In the genomic region with DNA sequence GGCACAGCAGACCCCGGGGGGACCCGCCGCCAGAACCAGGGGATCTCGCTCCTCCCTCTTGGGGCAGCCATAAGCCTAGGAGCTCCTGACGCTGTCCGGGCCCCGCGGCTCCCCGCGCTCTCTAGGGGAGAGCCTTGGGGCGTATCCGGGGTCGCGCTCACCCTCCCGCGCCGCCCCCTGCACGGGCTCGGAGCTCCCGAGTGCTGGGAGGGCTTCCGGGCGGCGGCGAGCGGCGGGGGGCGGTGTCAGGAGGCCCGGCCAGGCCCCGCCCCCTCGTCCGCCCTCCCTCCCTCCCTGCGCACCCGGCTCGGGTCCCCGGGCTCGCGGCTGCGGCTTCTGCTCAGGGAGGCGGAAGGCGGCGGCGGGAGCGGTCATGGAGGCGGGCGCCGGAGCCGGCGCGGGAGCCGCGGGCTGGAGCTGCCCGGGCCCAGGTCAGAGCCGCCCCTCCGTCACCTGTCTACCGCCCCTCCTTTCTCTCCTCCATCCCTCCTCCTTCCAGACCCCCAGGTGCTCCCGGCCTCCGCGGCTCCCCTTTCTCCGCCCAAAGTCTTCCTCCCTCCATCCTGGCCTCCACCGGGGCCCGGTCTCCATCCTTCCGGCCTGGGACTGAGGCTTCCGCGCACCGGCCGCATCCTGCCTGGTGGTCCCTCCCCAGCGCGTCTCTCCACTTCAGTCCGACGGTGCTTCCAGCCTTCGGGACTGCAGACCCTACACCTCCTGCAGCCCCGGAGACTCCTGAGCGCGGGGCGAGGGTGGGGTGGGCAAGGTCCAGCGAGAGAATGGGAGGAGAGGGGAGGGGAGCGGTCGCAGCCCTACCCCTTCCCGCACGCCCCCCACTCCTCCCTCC, we compare ENCODE assay signal across 8 cellular contexts. TPM values are rescaled to one million over a fixed set of nuclear protein-coding genes. Genes with fewer than 3 reads are reported as not detected.
DNase-seq lines count a peak whose midpoint lies in the region; ATAC-seq and TF ChIP-seq lines count a peak whose summit lies in the region.

No MANE protein-coding gene starts in this region.

- peaks cover 28% of the 10 kb centered on the region for H3K27me3 Mint-ChIP-seq in MCF 10A (ENCODE audit: insufficient read depth, unreplicated experiment)

- peak overlapping the region; percentile 49 for H3K4me3 ChIP-seq in WERI-Rb-1 (ENCODE audit: low read depth, low read length)

- H3K36me3 Mint-ChIP-seq in MCF 10A (ENCODE audit: insufficient read depth, unreplicated experiment), result no peaks in the 10 kb centered on the region

- H3K27ac ChIP-seq in WERI-Rb-1, result no peak overlapping the region

- peak overlapping the region; percentile 75 for H3K4me3 Mint-ChIP-seq in MCF 10A (ENCODE audit: unreplicated experiment)

- H3K36me3 ChIP-seq in WERI-Rb-1, result no peaks in the 10 kb centered on the region

- BruUV-seq in MCF 10A (replicated peaks; lab: Mats Ljungman, UMichigan), result no TSS peak

- H3K27me3 ChIP-seq in WERI-Rb-1 (ENCODE audit: insufficient read depth, low read depth, severe bottlenecking), result peaks cover 27% of the 10 kb centered on the region

- H3K9me3 Mint-ChIP-seq in MCF 10A (ENCODE audit: unreplicated experiment), result no peaks in the 10 kb centered on the region

- CTCF ChIA-PET in MCF 10A (lab: Yijun Ruan, JAX), result interaction anchor here (0.5 kb wide), 1 partner anchor 427 kb away, joined by 4 read pairs; no protein-coding TSS in a partner anchor

- POLR2A ChIA-PET in MCF 10A (lab: Yijun Ruan, JAX), result interaction anchor here (0.6 to 1.2 kb wide), 4 partner anchors 52 to 109 kb away, joined by 3 to 5 read pairs (median 3); a partner anchor contains a TSS

- H3K27ac Mint-ChIP-seq in MCF 10A (ENCODE audit: low read depth, unreplicated experiment), result no peak overlapping the region

- TF ChIP-seq CTCF in GM13976 (IDR thresholded peaks at IDR 0.05; ENCODE audit: borderline replicate concordance, control extremely low read depth, extremely low read depth, insufficient read depth, missing control alignments) (no peak), WERI-Rb-1 (IDR thresholded peaks at IDR 0.05; ENCODE audit: low read depth, low read length) (no peak), MCF 10A (IDR thresholded peaks at IDR 0.05; ENCODE audit: unreplicated experiment) (no peak)

- peak; percentile 72 for ATAC-seq in HG02571 (IDR thresholded peaks at IDR 0.05; ENCODE audit: unreplicated experiment)

- H3K4me1 Mint-ChIP-seq in MCF 10A (ENCODE audit: insufficient read depth, unreplicated experiment), result no peaks in the 10 kb centered on the region

- H3K9me3 ChIP-seq in WERI-Rb-1 (ENCODE audit: severe bottlenecking), result peaks cover 2% of the 10 kb centered on the region

- in situ Hi-C loops in GM13976 (cut with MboI; ENCODE audit: low sequenced_read_pairs, unreplicated experiment), result no loop called here

- intact Hi-C loops in MCF 10A (cut with micrococcal nuclease), result no loop called here

- DNase-seq in GM13976 (ENCODE audit: low spot score), result peak; percentile 94
- peak; percentile 19 for DNase-seq in NCI-H146 treated with DMSO at 0.1 percent for 48 hours (lab: John Stamatoyannopoulos, UW; ENCODE audit: unreplicated experiment)
- peak; percentile 55 for DNase-seq in WERI-Rb-1
- peak; percentile 66 for DNase-seq in MCF 10A (ENCODE audit: unreplicated experiment)
- DNase-seq in inferior parietal cortex (ENCODE audit: extremely low spot score), result peak; percentile 56
- peak; percentile 43 to 73 (median 53) for DNase-seq in stimulated activated CD4-positive, alpha-beta T cell treated with anti-CD3 and anti-CD28 coated beads, Interleukin-12 subunit alpha, Interleukin-12 subunit beta, amount 100 ng/mL, for 48 hours (ENCODE audit: low read depth in 2 of 3, low spot score in 1 of 3)
- DNase-seq in kidney glomerular epithelial cell (lab: John Stamatoyannopoulos, UW), result no peak

RNA-seq across cellular contexts. Expression of a gene that starts 0.4 kb away (rescaled TPM):
- 3.5 and 6.5 TPM in 2 replicates for total RNA-seq in MCF 10A (2022)

RNA-seq across cellular contexts. Expression of a gene that starts 15.8 kb away (rescaled TPM):
- total RNA-seq in MCF 10A (2022), result not detected in 2 replicates

RNA-seq across cellular contexts. Expression of a gene that starts 38.9 kb away (rescaled TPM):
- 0.28 and 0.44 TPM in 2 replicates for total RNA-seq in MCF 10A (2022)

RNA-seq across cellular contexts. Expression of a gene that starts 52.2 kb away (rescaled TPM):
- total RNA-seq in MCF 10A (2022), result 147 and 184 TPM in 2 replicates
